1 cellular context compared by ENCODE assay signal in the genomic region with DNA sequence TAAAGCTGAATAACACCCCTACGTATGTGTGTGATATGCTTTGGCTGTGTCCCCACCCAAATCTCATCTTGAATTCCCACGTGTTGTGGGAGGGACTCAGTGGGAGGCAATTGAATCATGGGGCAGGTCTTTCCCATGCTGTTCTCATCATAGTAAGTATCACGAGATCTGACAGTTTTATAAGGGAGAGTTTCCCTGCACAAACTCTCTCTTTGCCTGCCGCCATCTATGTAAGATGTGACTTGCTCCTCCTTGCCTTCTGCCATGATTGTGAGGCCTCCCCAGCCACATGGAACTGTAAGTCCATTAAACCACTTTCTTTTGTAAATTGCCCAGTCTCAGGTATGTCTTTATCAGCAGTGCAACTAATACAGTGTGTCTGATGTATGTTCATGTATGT. TPM values are rescaled to one million over a fixed set of nuclear protein-coding genes. Genes with fewer than 3 reads are reported as not detected.
"Had no signal": no experiment of that assay in that cellular context is flagged by ENCODE, and none has a peak within 500 bp of the region (broad histone marks: within the 10 kb centered on the region; RNA-seq: fewer than 3 reads in every experiment).

No MANE protein-coding gene starts in this region.

RNA-seq across cellular contexts. Expression of gene EML1, which starts 30.3 kb away (rescaled TPM):
- polyA plus RNA-seq: immature natural killer cell had no signal
